ENCODE assay signal across 14 cellular contexts in genomic region chr2:44326548-44327269, GRCh38. TPM values are rescaled to one million over a fixed set of nuclear protein-coding genes. Genes with fewer than 3 reads are reported as not detected.
"Had no signal": no experiment of that assay in that cellular context is flagged by ENCODE, and none has a peak within 500 bp of the region (broad histone marks: within the 10 kb centered on the region; RNA-seq: fewer than 3 reads in every experiment).

No MANE protein-coding gene starts in this region.

- H3K27ac ChIP-seq: esophagus muscularis mucosa, left lung, SK-N-MC had no signal

- H3K27me3 Mint-ChIP-seq: activated CD8-positive, alpha-beta T cell treated with anti-CD3 and anti-CD28 coated beads for 36 hours; activated T-cell treated with anti-CD3 and anti-CD28 coated beads, Interleukin-2, amount 50 U/mL, for 24 hours; stimulated activated naive B cell treated with anti-CD40 and anti-IgM and Interleukin-4, amounts not matched to agents 10 μg/mL and 1 μg/mL and 100 μg/mL, for 72 hours had no signal

- ATAC-seq: activated CD8-positive, alpha-beta T cell treated with anti-CD3 and anti-CD28 coated beads for 36 hours; left lung; stimulated activated naive B cell treated with anti-CD40 and anti-IgM and Interleukin-4, amounts not matched to agents 10 μg/mL and 1 μg/mL and 100 μg/mL, for 72 hours; WTC11 had no signal

- H3K9me3 Mint-ChIP-seq: activated CD8-positive, alpha-beta T cell treated with anti-CD3 and anti-CD28 coated beads for 36 hours; activated naive CD4-positive, alpha-beta T cell treated with anti-CD3 and anti-CD28 coated beads for 36 hours; activated T-cell treated with anti-CD3 and anti-CD28 coated beads, Interleukin-2, amount 50 U/mL, for 24 hours; stimulated activated naive B cell treated with anti-CD40 and anti-IgM and Interleukin-4, amounts not matched to agents 10 μg/mL and 1 μg/mL and 100 μg/mL, for 72 hours; T-helper 2 cell treated with Interferon-gamma antibody and Interleukin-4, amounts not matched to agents 5 μg/mL and 100 μg/mL, for 36 hours; WTC11 had no signal

- H3K27ac Mint-ChIP-seq: activated CD8-positive, alpha-beta T cell treated with anti-CD3 and anti-CD28 coated beads for 36 hours; activated naive CD4-positive, alpha-beta T cell treated with anti-CD3 and anti-CD28 coated beads for 36 hours; activated T-cell treated with anti-CD3 and anti-CD28 coated beads, Interleukin-2, amount 50 U/mL, for 24 hours; stimulated activated naive B cell treated with anti-CD40 and anti-IgM and Interleukin-4, amounts not matched to agents 10 μg/mL and 1 μg/mL and 100 μg/mL, for 72 hours; T-helper 2 cell treated with Interferon-gamma antibody and Interleukin-4, amounts not matched to agents 5 μg/mL and 100 μg/mL, for 36 hours; WTC11 had no signal

- H3K4me3 ChIP-seq: esophagus muscularis mucosa, left lung, SK-N-MC had no signal

- H3K4me3 Mint-ChIP-seq: activated CD8-positive, alpha-beta T cell treated with anti-CD3 and anti-CD28 coated beads for 36 hours; activated naive CD4-positive, alpha-beta T cell treated with anti-CD3 and anti-CD28 coated beads for 36 hours; activated T-cell treated with anti-CD3 and anti-CD28 coated beads, Interleukin-2, amount 50 U/mL, for 24 hours; stimulated activated naive B cell treated with anti-CD40 and anti-IgM and Interleukin-4, amounts not matched to agents 10 μg/mL and 1 μg/mL and 100 μg/mL, for 72 hours; T-helper 2 cell treated with Interferon-gamma antibody and Interleukin-4, amounts not matched to agents 5 μg/mL and 100 μg/mL, for 36 hours; WTC11 had no signal

- H3K4me1 Mint-ChIP-seq: stimulated activated naive B cell treated with anti-CD40 and anti-IgM and Interleukin-4, amounts not matched to agents 10 μg/mL and 1 μg/mL and 100 μg/mL, for 72 hours; WTC11 had no signal

- H3K4me1 ChIP-seq: left lung had no signal

- H3K27me3 ChIP-seq: esophagus muscularis mucosa, left lung had no signal

- H3K9me3 ChIP-seq: esophagus muscularis mucosa, left lung had no signal

- DNase-seq: activated CD4-positive, alpha-beta T cell treated with anti-CD3 and anti-CD28 coated beads for 48 hours; activated CD8-positive, alpha-beta T cell treated with anti-CD3 and anti-CD28 coated beads for 36 hours; activated naive CD4-positive, alpha-beta T cell treated with anti-CD3 and anti-CD28 coated beads for 36 hours; activated T-cell treated with anti-CD3 and anti-CD28 coated beads, Interleukin-2, amount 50 U/mL, for 24 hours; effector CD4-positive, alpha-beta T cell; left lung; stimulated activated naive B cell treated with anti-CD40 and anti-IgM and Interleukin-4, amounts not matched to agents 10 μg/mL and 1 μg/mL and 100 μg/mL, for 72 hours had no signal

RNA-seq across cellular contexts. Expression of gene SLC3A1, which starts 51.4 kb away (rescaled TPM):
- total RNA-seq: activated naive CD4-positive, alpha-beta T cell treated with anti-CD3 and anti-CD28 coated beads for 36 hours; bronchial epithelial cell; left lung; osteocyte; pulmonary artery endothelial cell had no signal
